ENCODE assay signal across 23 cellular contexts in the genomic region with DNA sequence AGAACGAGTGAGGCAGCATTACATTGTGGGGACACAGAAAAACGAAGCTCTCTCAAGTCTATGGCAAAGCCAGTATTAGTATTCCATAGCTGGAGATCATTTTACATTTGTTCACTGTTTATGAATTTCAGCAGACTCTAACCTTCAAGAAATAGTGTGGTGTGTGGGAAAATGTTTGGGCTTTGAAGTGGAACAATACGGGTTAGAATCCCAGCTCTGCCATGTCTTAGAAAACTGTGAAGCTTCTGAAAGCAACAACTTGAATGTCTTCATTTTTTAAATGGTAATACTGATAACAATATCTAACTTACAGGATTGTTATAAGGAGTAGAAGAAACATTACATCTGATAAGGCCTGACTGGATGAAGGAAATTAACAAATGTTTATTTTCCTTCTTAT.
DNase-seq lines count a peak whose midpoint lies in the region; ATAC-seq, FAIRE-seq and TF ChIP-seq lines count a peak whose summit lies in the region.
"Had no signal": no experiment of that assay in that cellular context is flagged by ENCODE, and none has a peak within 500 bp of the region (broad histone marks: within the 10 kb centered on the region; RNA-seq: fewer than 3 reads in every experiment).

No MANE protein-coding gene starts in this region.

- no peak for TF ChIP-seq POLR2A in endothelial cell of umbilical vein (IDR thresholded peaks at IDR 0.05; ENCODE audit: low read depth, low read length)

- DNase-seq in CD8-positive, alpha-beta T cell: no peak
- DNase-seq in endothelial cell of umbilical vein (ENCODE audit: low read depth, low spot score) (no peak), pancreas (no peak), GM23248 (no peak)
- DNase-seq in stimulated activated effector memory CD8-positive, alpha-beta T cell treated with anti-CD3 and anti-CD28 coated beads, Interleukin-12 subunit alpha, Interleukin-12 subunit beta, amount 100 ng/mL, for 72 hours (ENCODE audit: low spot score in 2 of 2): no peak
- DNase-seq: CD4-positive, CD25-positive, alpha-beta regulatory T cell; CD8-positive, alpha-beta memory T cell; DMS 273 treated with DMSO at 0.1 percent for 48 hours; DMS79; EL; GDM1; H7; HCEC 1CT had no signal

- H2AFZ ChIP-seq in endothelial cell of umbilical vein (ENCODE audit: low read depth, low read length) (peak overlapping the region; percentile 74), GM23248 (no peak overlapping the region)

- WGBS in pancreas, 2 donors: 24 to 29% methylated on average over 3 of the region's 3 CpGs
- WGBS in GM23248 (ENCODE audit: low coverage in 1 of 2, low lambda C conversion rate in 2 of 2, missing lambda C conversion rate in 2 of 2), 2 experiments: 60 to 73% methylated on average over 3 of the region's 3 CpGs

- H3K9me3 ChIP-seq in CD8-positive, alpha-beta T cell (ENCODE audit: low read length): no peaks in the 10 kb centered on the region
- no peaks in the 10 kb centered on the region for H3K9me3 ChIP-seq in endothelial cell of umbilical vein (replicated peaks; ENCODE audit: control insufficient read depth, insufficient read depth, low read length)
- H3K9me3 ChIP-seq in pancreas: no peaks in the 10 kb centered on the region
- no peaks in the 10 kb centered on the region for H3K9me3 ChIP-seq in GM23248 (ENCODE audit: low read depth)
- H3K9me3 ChIP-seq: BLaER1 had no signal

- no TSS peak for BruUV-seq in endothelial cell of umbilical vein (replicated peaks; lab: Mats Ljungman, UMichigan)

- H3K27ac Mint-ChIP-seq in CD8-positive, alpha-beta T cell: peak overlapping the region; percentile 24
- H3K27ac Mint-ChIP-seq in stimulated activated effector memory CD8-positive, alpha-beta T cell treated with anti-CD3 and anti-CD28 coated beads, Interleukin-12 subunit alpha, Interleukin-12 subunit beta, amount 100 ng/mL, for 72 hours: no peak overlapping the region
- H3K27ac Mint-ChIP-seq: B cell; CD4-positive, CD25-positive, alpha-beta regulatory T cell had no signal

- no peaks in the 10 kb centered on the region for H3K9me1 ChIP-seq in endothelial cell of umbilical vein (replicated peaks; ENCODE audit: control insufficient read depth, extremely low read depth, insufficient read depth, low read length)

- H3K4me3 ChIP-seq in CD8-positive, alpha-beta T cell (ENCODE audit: low read depth, low read length): no peak overlapping the region
- no peak overlapping the region for H3K4me3 ChIP-seq in endothelial cell of umbilical vein (replicated peaks in 1 of 3; ENCODE audit: insufficient read depth in 1 of 3, low read depth in 1 of 3, low read length in 3 of 3)
- H3K4me3 ChIP-seq in pancreas: peak overlapping the region in 1 of 4 donors; percentile 13
- no peak overlapping the region for H3K4me3 ChIP-seq in GM23248
- H3K4me3 ChIP-seq: BLaER1, GM12878 had no signal

- intact Hi-C loops in CD8-positive, alpha-beta T cell (cut with DNase I, micrococcal nuclease): loop anchor here in 1 of 2 experiments (2.0 kb wide), 1 partner anchor 14 kb away; no protein-coding TSS in a partner anchor
- intact Hi-C loops in endothelial cell of umbilical vein (cut with micrococcal nuclease): loop anchor here (2.0 kb wide), 1 partner anchor 220 kb away; no protein-coding TSS in a partner anchor
- intact Hi-C loops in pancreas (cut with DNase I): no loop called here

- H3K79me2 ChIP-seq in endothelial cell of umbilical vein (ENCODE audit: control insufficient read depth, insufficient read depth, low read length) (no peaks in the 10 kb centered on the region), GM23248 (ENCODE audit: insufficient read depth) (no peaks in the 10 kb centered on the region)

- no peaks in the 10 kb centered on the region for H3K27me3 Mint-ChIP-seq in CD8-positive, alpha-beta T cell (ENCODE audit: low read depth)
- H3K27me3 Mint-ChIP-seq: B cell; CD4-positive, CD25-positive, alpha-beta regulatory T cell; CD8-positive, alpha-beta memory T cell had no signal

- no peak for TF ChIP-seq CTCF in CD8-positive, alpha-beta T cell (IDR thresholded peaks at IDR 0.05)
- TF ChIP-seq CTCF in endothelial cell of umbilical vein (IDR thresholded peaks at IDR 0.05; ENCODE audit: extremely low read depth in 1 of 2, insufficient read depth in 1 of 2, low read depth in 1 of 2, low read length in 2 of 2): no peak
- no peak for TF ChIP-seq CTCF in pancreas (IDR thresholded peaks at IDR 0.05)

- H3K4me1 ChIP-seq in CD8-positive, alpha-beta T cell (ENCODE audit: insufficient read depth, low read length): peaks cover 5% of the 10 kb centered on the region
- H3K4me1 ChIP-seq in endothelial cell of umbilical vein (ENCODE audit: control insufficient read depth, extremely low read depth, insufficient read depth, low read length) (peaks cover 19% of the 10 kb centered on the region), pancreas (peaks cover 7 to 44% (median 33%) of the 10 kb centered on the region in 3 donors), GM23248 (ENCODE audit: insufficient read depth) (no peaks in the 10 kb centered on the region)
- H3K4me1 ChIP-seq: BLaER1 had no signal

- H3K9me2 ChIP-seq in GM23248 (ENCODE audit: insufficient read depth): no peaks in the 10 kb centered on the region

- dilution Hi-C loops in endothelial cell of umbilical vein (cut with MboI; ENCODE audit: extremely low pct_ligation_motif_present, low sequenced_read_pairs): no loop called here

- no peaks in the 10 kb centered on the region for H3F3A ChIP-seq in GM23248 (ENCODE audit: insufficient read depth)

- H4K20me1 ChIP-seq in endothelial cell of umbilical vein (replicated peaks; ENCODE audit: control insufficient read depth, extremely low read depth, insufficient read depth, low read length) (no peaks in the 10 kb centered on the region), GM23248 (ENCODE audit: insufficient read depth) (no peaks in the 10 kb centered on the region; the same call in none of the 2 replicates)
- H4K20me1 ChIP-seq: BLaER1 had no signal

- no peaks in the 10 kb centered on the region for H3K9me3 Mint-ChIP-seq in CD8-positive, alpha-beta T cell
- H3K9me3 Mint-ChIP-seq in stimulated activated effector memory CD8-positive, alpha-beta T cell treated with anti-CD3 and anti-CD28 coated beads, Interleukin-12 subunit alpha, Interleukin-12 subunit beta, amount 100 ng/mL, for 72 hours: no peaks in the 10 kb centered on the region
- H3K9me3 Mint-ChIP-seq: CD4-positive, CD25-positive, alpha-beta regulatory T cell; CD8-positive, alpha-beta memory T cell had no signal

- no peak overlapping the region for H3K27ac ChIP-seq in CD8-positive, alpha-beta T cell (ENCODE audit: low read depth, low read length)
- peak overlapping the region; percentile 31 for H3K27ac ChIP-seq in endothelial cell of umbilical vein (ENCODE audit: insufficient read depth, low read depth, low read length)
- H3K27ac ChIP-seq in pancreas: peak overlapping the region in 3 of 4 donors; percentile 6 to 77 (median 59)
- H3K27ac ChIP-seq in GM23248: no peak overlapping the region
- H3K27ac ChIP-seq: 22Rv1, BLaER1, C4-2B had no signal

- FAIRE-seq in endothelial cell of umbilical vein (lab: Jason Lieb, UNC) (no peak), pancreas (lab: Jason Lieb, UNC) (no peak)
- FAIRE-seq: A204.1, D721Med, GM12878, GM18507, H1 had no signal

- peak overlapping the region; percentile 0 for H3K9ac ChIP-seq in endothelial cell of umbilical vein (replicated peaks; ENCODE audit: extremely low read depth, insufficient read depth, low read length)
- H3K9ac ChIP-seq in GM23248: no peak overlapping the region
- H3K9ac ChIP-seq: BLaER1 had no signal

- no peak for ATAC-seq in CD8-positive, alpha-beta T cell
- no peak for ATAC-seq in pancreas
- ATAC-seq in stimulated activated effector memory CD8-positive, alpha-beta T cell treated with anti-CD3 and anti-CD28 coated beads, Interleukin-12 subunit alpha, Interleukin-12 subunit beta, amount 100 ng/mL, for 72 hours: no peak
- ATAC-seq in GM21737 (IDR thresholded peaks at IDR 0.05; ENCODE audit: unreplicated experiment): no peak
- ATAC-seq: GM12878 had no signal

- no peaks in the 10 kb centered on the region for H3K36me3 ChIP-seq in CD8-positive, alpha-beta T cell (ENCODE audit: insufficient read depth, low read length)
- H3K36me3 ChIP-seq in endothelial cell of umbilical vein (ENCODE audit: control insufficient read depth in 2 of 2, extremely low read depth in 1 of 2, insufficient read depth in 2 of 2, low read length in 2 of 2): no peaks in the 10 kb centered on the region
- no peaks in the 10 kb centered on the region for H3K36me3 ChIP-seq in pancreas
- no peaks in the 10 kb centered on the region for H3K36me3 ChIP-seq in GM23248 (ENCODE audit: low read depth)
- H3K36me3 ChIP-seq: BLaER1 had no signal

- CTCF ChIA-PET in CD8-positive, alpha-beta T cell (lab: Charles Lee): interaction anchor here (1.0 kb wide), 1 partner anchor 20 kb away, joined by 4 read pairs; no protein-coding TSS in a partner anchor
- CTCF ChIA-PET in endothelial cell of umbilical vein (lab: Charles Lee): interaction anchor here (1.0 to 1.7 kb wide), 7 partner anchors 10 to 807 kb away, joined by 3 to 10 read pairs (median 3); no protein-coding TSS in a partner anchor

- no peaks in the 10 kb centered on the region for H3K27me3 ChIP-seq in CD8-positive, alpha-beta T cell (ENCODE audit: insufficient read depth, low read length)
- no peaks in the 10 kb centered on the region for H3K27me3 ChIP-seq in endothelial cell of umbilical vein (ENCODE audit: control insufficient read depth in 2 of 2, insufficient read depth in 2 of 2, low read length in 2 of 2)
- H3K27me3 ChIP-seq in pancreas: no peaks in the 10 kb centered on the region
- no peaks in the 10 kb centered on the region for H3K27me3 ChIP-seq in GM23248 (replicated peaks; ENCODE audit: insufficient read depth)
- H3K27me3 ChIP-seq: BLaER1 had no signal

- POLR2A ChIA-PET in CD8-positive, alpha-beta T cell (lab: Charles Lee): interaction anchor here (0.7 kb wide), 1 partner anchor 218 kb away, joined by 3 read pairs; a partner anchor contains a TSS
- POLR2A ChIA-PET in endothelial cell of umbilical vein (lab: Charles Lee): interaction anchor here (0.8 kb wide), 1 partner anchor 218 kb away, joined by 3 read pairs; a partner anchor contains a TSS

- peak overlapping the region; percentile 58 for H3K4me2 ChIP-seq in endothelial cell of umbilical vein (ENCODE audit: insufficient read depth, low read length)
- H3K4me2 ChIP-seq in GM23248 (ENCODE audit: unreplicated experiment): no peak overlapping the region
- H3K4me2 ChIP-seq: BLaER1 had no signal

- H3K4me1 Mint-ChIP-seq in CD8-positive, alpha-beta T cell (ENCODE audit: low read depth): peaks cover 26% of the 10 kb centered on the region
- no peaks in the 10 kb centered on the region for H3K4me1 Mint-ChIP-seq in stimulated activated effector memory CD8-positive, alpha-beta T cell treated with anti-CD3 and anti-CD28 coated beads, Interleukin-12 subunit alpha, Interleukin-12 subunit beta, amount 100 ng/mL, for 72 hours
- H3K4me1 Mint-ChIP-seq: B cell had no signal

- H3K36me3 Mint-ChIP-seq in CD8-positive, alpha-beta T cell: peaks cover 3% of the 10 kb centered on the region
- no peaks in the 10 kb centered on the region for H3K36me3 Mint-ChIP-seq in stimulated activated effector memory CD8-positive, alpha-beta T cell treated with anti-CD3 and anti-CD28 coated beads, Interleukin-12 subunit alpha, Interleukin-12 subunit beta, amount 100 ng/mL, for 72 hours
- H3K36me3 Mint-ChIP-seq: CD4-positive, CD25-positive, alpha-beta regulatory T cell; CD8-positive, alpha-beta memory T cell had no signal

- in situ Hi-C loops in GM23248 (cut with MboI): no loop called here

- H3K4me3 Mint-ChIP-seq in CD8-positive, alpha-beta T cell: no peak overlapping the region
- no peak overlapping the region for H3K4me3 Mint-ChIP-seq in stimulated activated effector memory CD8-positive, alpha-beta T cell treated with anti-CD3 and anti-CD28 coated beads, Interleukin-12 subunit alpha, Interleukin-12 subunit beta, amount 100 ng/mL, for 72 hours
- H3K4me3 Mint-ChIP-seq: B cell; CD4-positive, CD25-positive, alpha-beta regulatory T cell; CD8-positive, alpha-beta memory T cell had no signal

Comparison
In these comparisons a context has a peak if more than half of its experiments do, and no peak if none do; other contexts are left out.
1. H3K27ac ChIP-seq: peak in endothelial cell of umbilical vein (single experiment) and pancreas (3 of 4); none in CD8-positive, alpha-beta T cell (single experiment) and GM23248 (single experiment).